Comparison of ENCODE assay signal across 10 cellular contexts in genomic region chr22:27051407-27051806, GRCh38.
"Had no signal": no experiment of that assay in that cellular context is flagged by ENCODE, and none has a peak within 500 bp of the region (broad histone marks: within the 10 kb centered on the region; RNA-seq: fewer than 3 reads in every experiment).

No MANE protein-coding gene starts in this region.

- H3K4me1 ChIP-seq: HAP-1 had no signal

- H3K9me3 ChIP-seq: HAP-1 had no signal

- H3K27ac ChIP-seq: GM23248 had no signal

- H3K4me2 ChIP-seq: GM23338 had no signal

- H3K4me3 ChIP-seq: GM23248, GM23338, HAP-1 had no signal

- FAIRE-seq: H1, H54 had no signal

- H3K36me3 ChIP-seq: HAP-1 had no signal

- ATAC-seq: GM23338, HCT116 had no signal

- H2AFZ ChIP-seq: GM23248, GM23338 had no signal

- DNase-seq: GM23248, GOT3, H7, H9, HFFc6 had no signal

- H3K9ac ChIP-seq: GM23248 had no signal
